Comparison of ENCODE assay signal across 22 cellular contexts in genomic region chr13:75812751-75813181, GRCh38.
DNase-seq lines count a peak whose midpoint lies in the region; ATAC-seq, FAIRE-seq and TF ChIP-seq lines count a peak whose summit lies in the region.
"Had no signal": no experiment of that assay in that cellular context is flagged by ENCODE, and none has a peak within 500 bp of the region (broad histone marks: within the 10 kb centered on the region; RNA-seq: fewer than 3 reads in every experiment).

No MANE protein-coding gene starts in this region.

- H4K20me1 ChIP-seq in SK-N-SH (ENCODE audit: insufficient read depth) (peaks cover 77% of the 10 kb centered on the region), endothelial cell of umbilical vein (replicated peaks; ENCODE audit: control insufficient read depth, extremely low read depth, insufficient read depth, low read length) (no peaks in the 10 kb centered on the region), hepatocyte (ENCODE audit: insufficient read depth, poor library complexity, severe bottlenecking) (no peaks in the 10 kb centered on the region), GM23338 (replicated peaks; ENCODE audit: insufficient read depth) (no peaks in the 10 kb centered on the region)

- H3K9me2 ChIP-seq in SK-N-SH: no peaks in the 10 kb centered on the region
- H3K9me2 ChIP-seq in hepatocyte (replicated peaks; ENCODE audit: insufficient read depth): no peaks in the 10 kb centered on the region
- 0 out of 2 replicates have a peak, but pooled peaks cover 4% of the 10 kb centered on the region for H3K9me2 ChIP-seq in GM23338 (ENCODE audit: insufficient read depth)

- peaks cover 26% of the 10 kb centered on the region for H3F3A ChIP-seq in SK-N-SH (replicated peaks; ENCODE audit: insufficient read depth)
- no peaks in the 10 kb centered on the region for H3F3A ChIP-seq in GM23338 (replicated peaks; ENCODE audit: low read depth)

- H2AFZ ChIP-seq in SK-N-SH (ENCODE audit: low read depth) (no peak overlapping the region), endothelial cell of umbilical vein (ENCODE audit: low read depth, low read length) (no peak overlapping the region), hepatocyte (no peak overlapping the region), GM23338 (no peak overlapping the region)
- H2AFZ ChIP-seq: PC-9 had no signal

- H3K9me3 Mint-ChIP-seq in GM23338: no peaks in the 10 kb centered on the region
- H3K9me3 Mint-ChIP-seq: dendritic cell treated with granulocyte-macrophage colony-stimulating factor and Interleukin-4, amounts not matched to agents 40 ng/mL and 50 ng/mL, for 4 days; memory B cell; natural killer cell; stimulated activated effector memory CD8-positive, alpha-beta T cell treated with anti-CD3 and anti-CD28 coated beads, Interleukin-12 subunit alpha, Interleukin-12 subunit beta, amount 100 ng/mL, for 72 hours had no signal

- 72% methylated on average over 6 of the region's 6 CpGs for WGBS in SK-N-SH (ENCODE audit: low lambda C conversion rate)
- WGBS in hepatocyte (ENCODE audit: low lambda C conversion rate, missing lambda C conversion rate): 40% methylated on average over 6 of the region's 6 CpGs

- H3K36me3 Mint-ChIP-seq in GM23338 (ENCODE audit: low read depth): 0 out of 3 replicates have a peak, but pooled peaks cover 4% of the 10 kb centered on the region
- H3K36me3 Mint-ChIP-seq: memory B cell; natural killer cell; stimulated activated effector memory CD8-positive, alpha-beta T cell treated with anti-CD3 and anti-CD28 coated beads, Interleukin-12 subunit alpha, Interleukin-12 subunit beta, amount 100 ng/mL, for 72 hours had no signal

- no TSS peak for BruUV-seq in endothelial cell of umbilical vein (replicated peaks; lab: Mats Ljungman, UMichigan)

- no peak overlapping the region for H3K9ac ChIP-seq in SK-N-SH
- H3K9ac ChIP-seq in endothelial cell of umbilical vein (replicated peaks; ENCODE audit: extremely low read depth, insufficient read depth, low read length): no peak overlapping the region

- CTCF ChIA-PET in SK-N-SH (lab: Yijun Ruan, JAX): interaction anchor here (1.1 kb wide), 1 partner anchor 117 kb away, joined by 7 read pairs; no protein-coding TSS in a partner anchor
- CTCF ChIA-PET in endothelial cell of umbilical vein (lab: Charles Lee): interaction anchor here (0.8 to 1.4 kb wide), 3 partner anchors 29 to 117 kb away, joined by 3 read pairs; no protein-coding TSS in a partner anchor

- intact Hi-C loops in endothelial cell of umbilical vein (cut with micrococcal nuclease): no loop called here
- intact Hi-C loops in gastrocnemius medialis (cut with DNase I; ENCODE audit: low total_unique reads): no loop called here

- H3K36me3 ChIP-seq in SK-N-SH (replicated peaks in 1 of 2; ENCODE audit: control insufficient read depth in 1 of 2, insufficient read depth in 2 of 2, low read length in 1 of 2): peaks cover 14 to 50% of the 10 kb centered on the region in 2 experiments
- no peaks in the 10 kb centered on the region for H3K36me3 ChIP-seq in endothelial cell of umbilical vein (ENCODE audit: control insufficient read depth in 2 of 2, extremely low read depth in 1 of 2, insufficient read depth in 2 of 2, low read length in 2 of 2)
- no peaks in the 10 kb centered on the region for H3K36me3 ChIP-seq in hepatocyte (replicated peaks; ENCODE audit: insufficient read depth, low read depth)
- H3K36me3 ChIP-seq in gastrocnemius medialis: peaks cover 0 to 18% of the 10 kb centered on the region in 2 donors
- no peaks in the 10 kb centered on the region for H3K36me3 ChIP-seq in GM23338 (ENCODE audit: insufficient read depth)
- H3K36me3 ChIP-seq: transverse colon had no signal

- peak; percentile 83 for FAIRE-seq in endothelial cell of umbilical vein (lab: Jason Lieb, UNC)
- FAIRE-seq: H1, HepG2 had no signal

- H3K9me3 ChIP-seq in SK-N-SH: no peaks in the 10 kb centered on the region
- no peaks in the 10 kb centered on the region for H3K9me3 ChIP-seq in endothelial cell of umbilical vein (replicated peaks; ENCODE audit: control insufficient read depth, insufficient read depth, low read length)
- no peaks in the 10 kb centered on the region for H3K9me3 ChIP-seq in hepatocyte (ENCODE audit: low read depth)
- H3K9me3 ChIP-seq in gastrocnemius medialis: no peaks in the 10 kb centered on the region
- H3K9me3 ChIP-seq: psoas muscle, transverse colon had no signal

- H3K4me3 ChIP-seq in SK-N-SH (ENCODE audit: low read depth in 2 of 2, low read length in 1 of 2) (no peak overlapping the region), endothelial cell of umbilical vein (replicated peaks in 1 of 3; ENCODE audit: insufficient read depth in 1 of 3, low read depth in 1 of 3, low read length in 3 of 3) (no peak overlapping the region), hepatocyte (no peak overlapping the region), gastrocnemius medialis (no peak overlapping the region), GM23338 (no peak overlapping the region)
- H3K4me3 ChIP-seq: PC-9, psoas muscle, transverse colon had no signal

- in situ Hi-C loops in gastrocnemius medialis (cut with MboI; ENCODE audit: low sequenced_read_pairs in 4 of 4): no loop called here

- H3K4me1 ChIP-seq in SK-N-SH (ENCODE audit: control insufficient read depth in 1 of 2, insufficient read depth in 2 of 2, low read depth in 1 of 2, low read length in 1 of 2): peaks cover 13 to 15% of the 10 kb centered on the region in 2 experiments; a peak in 3 of 4 replicates
- H3K4me1 ChIP-seq in endothelial cell of umbilical vein (ENCODE audit: control insufficient read depth, extremely low read depth, insufficient read depth, low read length): peaks cover 7% of the 10 kb centered on the region
- peaks cover 5% of the 10 kb centered on the region for H3K4me1 ChIP-seq in hepatocyte (ENCODE audit: insufficient read depth)
- peaks cover 46 to 78% of the 10 kb centered on the region in 2 donors for H3K4me1 ChIP-seq in gastrocnemius medialis
- H3K4me1 ChIP-seq in GM23338 (ENCODE audit: insufficient read depth): peaks cover 2% of the 10 kb centered on the region; the same call in 1 of the 2 replicates
- H3K4me1 ChIP-seq: transverse colon had no signal

- no peak for TF ChIP-seq RAD21 in SK-N-SH (IDR thresholded peaks at IDR 0.05; ENCODE audit: low read length)

- peak overlapping the region; percentile 20; the same call in 1 of the 2 replicates for H3K4me2 ChIP-seq in SK-N-SH
- H3K4me2 ChIP-seq in endothelial cell of umbilical vein (ENCODE audit: insufficient read depth, low read length): peak overlapping the region; percentile 1
- peak overlapping the region; percentile 41 for H3K4me2 ChIP-seq in hepatocyte
- H3K4me2 ChIP-seq in GM23338: no peak overlapping the region
- H3K4me2 ChIP-seq: PC-9 had no signal

- TF ChIP-seq POLR2A in endothelial cell of umbilical vein (IDR thresholded peaks at IDR 0.05; ENCODE audit: low read depth, low read length) (no peak), gastrocnemius medialis (IDR thresholded peaks at IDR 0.05) (no peak)

- dilution Hi-C loops in endothelial cell of umbilical vein (cut with MboI; ENCODE audit: extremely low pct_ligation_motif_present, low sequenced_read_pairs): no loop called here

- no peak overlapping the region for H3K4me3 Mint-ChIP-seq in GM23338
- H3K4me3 Mint-ChIP-seq: dendritic cell treated with granulocyte-macrophage colony-stimulating factor and Interleukin-4, amounts not matched to agents 40 ng/mL and 50 ng/mL, for 4 days; memory B cell; natural killer cell; stimulated activated effector memory CD8-positive, alpha-beta T cell treated with anti-CD3 and anti-CD28 coated beads, Interleukin-12 subunit alpha, Interleukin-12 subunit beta, amount 100 ng/mL, for 72 hours had no signal

- no peak overlapping the region for H3K27ac Mint-ChIP-seq in GM23338
- H3K27ac Mint-ChIP-seq: dendritic cell treated with granulocyte-macrophage colony-stimulating factor and Interleukin-4, amounts not matched to agents 40 ng/mL and 50 ng/mL, for 4 days; memory B cell; natural killer cell; stimulated activated effector memory CD8-positive, alpha-beta T cell treated with anti-CD3 and anti-CD28 coated beads, Interleukin-12 subunit alpha, Interleukin-12 subunit beta, amount 100 ng/mL, for 72 hours had no signal

- ATAC-seq in gastrocnemius medialis (peak in 1 of 2 donors; percentile 40), GM23338 (no peak)
- ATAC-seq: activated CD4-positive, CD25-positive, alpha-beta regulatory T cell treated with anti-CD3 and anti-CD28 coated beads, Interleukin-2, amount 50 U/mL, for 24 hours; natural killer cell; stimulated activated effector memory CD8-positive, alpha-beta T cell treated with anti-CD3 and anti-CD28 coated beads, Interleukin-12 subunit alpha, Interleukin-12 subunit beta, amount 100 ng/mL, for 72 hours had no signal

- H3K79me2 ChIP-seq in SK-N-SH (ENCODE audit: insufficient read depth) (peaks cover 99% of the 10 kb centered on the region), endothelial cell of umbilical vein (ENCODE audit: control insufficient read depth, insufficient read depth, low read length) (no peaks in the 10 kb centered on the region), hepatocyte (peaks cover 25% of the 10 kb centered on the region), GM23338 (replicated peaks; ENCODE audit: insufficient read depth) (no peaks in the 10 kb centered on the region)

- H3K27ac ChIP-seq in SK-N-SH (ENCODE audit: low read depth in 2 of 2, low read length in 1 of 2) (peak overlapping the region; percentile 26 to 39; a peak in 3 of 4 replicates), endothelial cell of umbilical vein (ENCODE audit: insufficient read depth, low read depth, low read length) (no peak overlapping the region), hepatocyte (peak overlapping the region; percentile 3), gastrocnemius medialis (peak overlapping the region; percentile 22 to 74 (median 58)), GM23338 (ENCODE audit: low read depth) (no peak overlapping the region)
- H3K27ac ChIP-seq: C4-2B, PC-9, psoas muscle, transverse colon had no signal

- POLR2A ChIA-PET in SK-N-SH (lab: Yijun Ruan, JAX) (no interaction called here), endothelial cell of umbilical vein (lab: Charles Lee) (interaction anchor here (0.6 kb wide), 1 partner anchor 313 kb away, joined by 3 read pairs; no protein-coding TSS in a partner anchor)

- no peaks in the 10 kb centered on the region for H3K9me1 ChIP-seq in endothelial cell of umbilical vein (replicated peaks; ENCODE audit: control insufficient read depth, extremely low read depth, insufficient read depth, low read length)

- H3K4me1 Mint-ChIP-seq in GM23338: no peaks in the 10 kb centered on the region
- H3K4me1 Mint-ChIP-seq: memory B cell; natural killer cell; stimulated activated effector memory CD8-positive, alpha-beta T cell treated with anti-CD3 and anti-CD28 coated beads, Interleukin-12 subunit alpha, Interleukin-12 subunit beta, amount 100 ng/mL, for 72 hours had no signal

- TF ChIP-seq EP300 in SK-N-SH (IDR thresholded peaks at IDR 0.05; ENCODE audit: borderline replicate concordance in 1 of 2, low read depth in 1 of 2, low read length in 1 of 2): no peak

- TF ChIP-seq CTCF in SK-N-SH (IDR thresholded peaks at IDR 0.05): no peak
- TF ChIP-seq CTCF in endothelial cell of umbilical vein (IDR thresholded peaks at IDR 0.05; ENCODE audit: extremely low read depth in 1 of 2, insufficient read depth in 1 of 2, low read depth in 1 of 2, low read length in 2 of 2): no peak
- no peak for TF ChIP-seq CTCF in hepatocyte (IDR thresholded peaks at IDR 0.05; ENCODE audit: poor library complexity)
- no peak for TF ChIP-seq CTCF in gastrocnemius medialis (IDR thresholded peaks at IDR 0.05 in 4 of 5, conservative IDR thresholded peaks at IDR 0.05 in 1 of 5)
- no peak for TF ChIP-seq CTCF in GM23338 (conservative IDR thresholded peaks at IDR 0.05; ENCODE audit: low read depth in 2 of 2)

- no peaks in the 10 kb centered on the region for H3K27me3 Mint-ChIP-seq in GM23338 (ENCODE audit: insufficient read depth, low read depth, poor library complexity)
- H3K27me3 Mint-ChIP-seq: dendritic cell treated with granulocyte-macrophage colony-stimulating factor and Interleukin-4, amounts not matched to agents 40 ng/mL and 50 ng/mL, for 4 days; memory B cell had no signal

- DNase-seq in SK-N-SH: peak; percentile 19
- DNase-seq in endothelial cell of umbilical vein (ENCODE audit: low read depth, low spot score): peak; percentile 84
- peak; percentile 19 for DNase-seq in hepatocyte (ENCODE audit: low spot score)
- DNase-seq in gastrocnemius medialis: no peak
- DNase-seq in Kasumi-1 (lab: John Stamatoyannopoulos, UW): no peak
- DNase-seq in GM23338 (ENCODE audit: low spot score): no peak
- DNase-seq in stimulated activated CD4-positive, alpha-beta T cell treated with anti-CD3 and anti-CD28 coated beads, Interleukin-2, amount 100 ng/mL, for 24 hours: no peak
- no peak for DNase-seq in DMS 273 (lab: John Stamatoyannopoulos, UW; ENCODE audit: unreplicated experiment)
- DNase-seq: natural killer cell, NCI-H1436 treated with DMSO at 0.1 percent for 48 hours, NCI-H2227 treated with DMSO at 0.1 percent for 48 hours, NCI-H82, PC-9, transverse colon had no signal

- H3K27me3 ChIP-seq in SK-N-SH (ENCODE audit: insufficient read depth): no peaks in the 10 kb centered on the region
- H3K27me3 ChIP-seq in endothelial cell of umbilical vein (ENCODE audit: control insufficient read depth in 2 of 2, insufficient read depth in 2 of 2, low read length in 2 of 2): no peaks in the 10 kb centered on the region
- H3K27me3 ChIP-seq in hepatocyte: no peaks in the 10 kb centered on the region
- H3K27me3 ChIP-seq in gastrocnemius medialis: no peaks in the 10 kb centered on the region
- no peaks in the 10 kb centered on the region for H3K27me3 ChIP-seq in GM23338 (ENCODE audit: insufficient read depth)
- H3K27me3 ChIP-seq: transverse colon had no signal

Comparison
In these comparisons a context has a peak if more than half of its experiments do, and no peak if none do; other contexts are left out.
1. DNase-seq: peak in SK-N-SH (single experiment), endothelial cell of umbilical vein (single experiment) and hepatocyte (single experiment); none in gastrocnemius medialis (0 of 2), Kasumi-1 (0 of 2), GM23338 (single experiment), stimulated activated CD4-positive, alpha-beta T cell treated with anti-CD3 and anti-CD28 coated beads, Interleukin-2, amount 100 ng/mL, for 24 hours (0 of 2) and DMS 273 (single experiment).
2. H3K27ac ChIP-seq: peak in SK-N-SH (2 of 2), hepatocyte (single experiment) and gastrocnemius medialis (4 of 4); none in endothelial cell of umbilical vein (single experiment) and GM23338 (single experiment).